In the genomic region with DNA sequence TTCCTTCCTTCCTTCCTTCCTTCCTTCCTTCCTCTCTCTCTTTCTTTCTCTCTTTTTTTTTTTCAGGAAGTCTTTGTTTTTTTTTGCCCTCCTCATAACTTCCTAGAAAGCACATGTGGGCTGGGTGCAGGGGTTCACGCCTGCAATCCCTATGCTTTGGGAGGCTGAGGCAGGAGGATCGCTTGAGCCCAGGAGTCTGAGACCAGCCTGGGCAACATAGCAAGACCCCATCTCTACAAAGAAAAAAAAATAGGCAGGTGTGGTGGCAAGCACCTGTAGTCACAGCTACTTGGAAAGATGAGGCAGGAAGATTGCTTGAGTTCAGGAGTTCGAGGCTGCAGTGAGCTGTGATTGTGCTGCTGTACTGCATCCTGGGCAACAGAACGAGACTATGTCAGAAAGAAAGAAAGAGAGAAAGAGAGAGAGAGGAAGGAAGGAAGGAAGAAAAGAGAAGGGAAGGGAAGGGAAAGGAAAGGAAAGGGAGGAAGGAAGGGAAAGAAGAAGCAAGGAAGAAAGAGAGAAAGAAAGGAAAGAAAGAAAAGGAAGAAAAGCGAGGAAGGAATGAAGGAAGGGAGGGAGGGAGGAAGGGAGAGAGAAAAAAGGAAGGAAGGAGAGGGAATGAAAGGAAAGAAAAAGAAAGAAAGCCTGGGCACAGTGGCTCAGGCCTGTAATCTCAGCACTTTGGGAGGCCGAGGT, we compare ENCODE assay signal across 35 cellular contexts.
"Had no signal": no experiment of that assay in that cellular context is flagged by ENCODE, and none has a peak within 500 bp of the region (broad histone marks: within the 10 kb centered on the region; RNA-seq: fewer than 3 reads in every experiment).

No MANE protein-coding gene starts in this region.

- H3K4me3 Mint-ChIP-seq: activated CD4-positive, alpha-beta memory T cell treated with anti-CD3 and anti-CD28 coated beads, Interleukin-2, amount 10 ng/mL, durations not matched to agents 7 days and 5 days; activated CD4-positive, alpha-beta T cell treated with anti-CD3 and anti-CD28 coated beads for 36 hours; activated CD4-positive, alpha-beta T cell treated with anti-CD3 and anti-CD28 coated beads, Interleukin-2, amount 10 ng/mL, durations not matched to agents 7 days and 5 days; activated CD8-positive, alpha-beta memory T cell treated with anti-CD3 and anti-CD28 coated beads, Interleukin-2, amount 10 ng/mL, durations not matched to agents 7 days and 5 days; activated CD8-positive, alpha-beta T cell treated with anti-CD3 and anti-CD28 coated beads, Interleukin-2, amount 10 ng/mL, durations not matched to agents 7 days and 5 days; activated naive CD4-positive, alpha-beta T cell treated with anti-CD3 and anti-CD28 coated beads for 36 hours; activated naive CD8-positive, alpha-beta T cell treated with anti-CD3 and anti-CD28 coated beads for 36 hours; activated T-cell treated with anti-CD3 and anti-CD28 coated beads, Interleukin-2, amount 50 U/mL, for 24 hours; T-cell; T-helper 2 cell treated with Interferon-gamma antibody and Interleukin-4, amounts not matched to agents 5 μg/mL and 100 μg/mL, for 36 hours had no signal

- H3K4me1 ChIP-seq: breast epithelium had no signal

- H3K27me3 Mint-ChIP-seq: activated CD4-positive, alpha-beta memory T cell treated with anti-CD3 and anti-CD28 coated beads, Interleukin-2, amount 10 ng/mL, durations not matched to agents 7 days and 5 days had no signal

- H3K36me3 ChIP-seq: adrenal gland, brain microvascular endothelial cell, breast epithelium had no signal

- ATAC-seq: activated CD4-positive, alpha-beta T cell treated with anti-CD3 and anti-CD28 coated beads for 36 hours; activated CD4-positive, CD25-positive, alpha-beta regulatory T cell treated with anti-CD3 and anti-CD28 coated beads, Interleukin-2, amount 50 U/mL, for 24 hours; activated CD8-positive, alpha-beta memory T cell treated with anti-CD3 and anti-CD28 coated beads, Interleukin-2, amount 10 ng/mL, durations not matched to agents 7 days and 5 days; activated CD8-positive, alpha-beta T cell treated with anti-CD3 and anti-CD28 coated beads, Interleukin-2, amount 10 ng/mL, durations not matched to agents 7 days and 5 days; activated naive CD4-positive, alpha-beta T cell treated with anti-CD3 and anti-CD28 coated beads, Interleukin-2, amount 50 U/mL, for 72 hours; body of pancreas; T-cell had no signal

- H3K27ac ChIP-seq: adrenal gland, body of pancreas, brain microvascular endothelial cell, breast epithelium, VCaP had no signal

- H3K36me3 Mint-ChIP-seq: activated CD8-positive, alpha-beta memory T cell treated with anti-CD3 and anti-CD28 coated beads, Interleukin-2, amount 10 ng/mL, durations not matched to agents 7 days and 5 days; activated naive CD4-positive, alpha-beta T cell treated with anti-CD3 and anti-CD28 coated beads, Interleukin-2, amount 50 U/mL, for 72 hours; activated naive CD8-positive, alpha-beta T cell treated with anti-CD3 and anti-CD28 coated beads for 36 hours; T-cell had no signal

- H3K9me3 Mint-ChIP-seq: activated CD4-positive, alpha-beta memory T cell treated with anti-CD3 and anti-CD28 coated beads, Interleukin-2, amount 10 ng/mL, durations not matched to agents 7 days and 5 days; activated CD4-positive, alpha-beta T cell treated with anti-CD3 and anti-CD28 coated beads, Interleukin-2, amount 10 ng/mL, durations not matched to agents 7 days and 5 days; activated naive CD4-positive, alpha-beta T cell treated with anti-CD3 and anti-CD28 coated beads for 36 hours; activated naive CD4-positive, alpha-beta T cell treated with anti-CD3 and anti-CD28 coated beads, Interleukin-2, amount 50 U/mL, for 72 hours; activated naive CD8-positive, alpha-beta T cell treated with anti-CD3 and anti-CD28 coated beads for 36 hours; activated T-cell treated with anti-CD3 and anti-CD28 coated beads, Interleukin-2, amount 50 U/mL, for 24 hours; T-cell; T-helper 2 cell treated with Interferon-gamma antibody and Interleukin-4, amounts not matched to agents 5 μg/mL and 100 μg/mL, for 36 hours had no signal

- FAIRE-seq: astrocyte, TTC549 had no signal

- H3K4me3 ChIP-seq: adrenal gland, body of pancreas, breast epithelium had no signal

- H3K9me3 ChIP-seq: adrenal gland, body of pancreas, breast epithelium had no signal

- H3K27me3 ChIP-seq: adrenal gland, body of pancreas, brain microvascular endothelial cell, breast epithelium had no signal

- H3K27ac Mint-ChIP-seq: activated CD4-positive, alpha-beta memory T cell treated with anti-CD3 and anti-CD28 coated beads, Interleukin-2, amount 10 ng/mL, durations not matched to agents 7 days and 5 days; activated CD4-positive, alpha-beta T cell treated with anti-CD3 and anti-CD28 coated beads for 36 hours; activated CD4-positive, alpha-beta T cell treated with anti-CD3 and anti-CD28 coated beads, Interleukin-2, amount 10 ng/mL, durations not matched to agents 7 days and 5 days; activated CD8-positive, alpha-beta memory T cell treated with anti-CD3 and anti-CD28 coated beads, Interleukin-2, amount 10 ng/mL, durations not matched to agents 7 days and 5 days; activated CD8-positive, alpha-beta T cell treated with anti-CD3 and anti-CD28 coated beads, Interleukin-2, amount 10 ng/mL, durations not matched to agents 7 days and 5 days; activated naive CD4-positive, alpha-beta T cell treated with anti-CD3 and anti-CD28 coated beads for 36 hours; activated naive CD4-positive, alpha-beta T cell treated with anti-CD3 and anti-CD28 coated beads, Interleukin-2, amount 50 U/mL, for 72 hours; activated naive CD8-positive, alpha-beta T cell treated with anti-CD3 and anti-CD28 coated beads for 36 hours; activated T-cell treated with anti-CD3 and anti-CD28 coated beads, Interleukin-2, amount 50 U/mL, for 24 hours; T-cell; T-helper 2 cell treated with Interferon-gamma antibody and Interleukin-4, amounts not matched to agents 5 μg/mL and 100 μg/mL, for 36 hours had no signal

- DNase-seq: activated CD4-positive, alpha-beta memory T cell treated with anti-CD3 and anti-CD28 coated beads, Interleukin-2, amount 10 ng/mL, durations not matched to agents 7 days and 5 days; activated CD4-positive, alpha-beta T cell treated with anti-CD3 and anti-CD28 coated beads for 1 hour; activated CD4-positive, alpha-beta T cell treated with anti-CD3 and anti-CD28 coated beads for 36 hours; activated CD4-positive, alpha-beta T cell treated with anti-CD3 and anti-CD28 coated beads for 48 hours; activated CD4-positive, alpha-beta T cell treated with anti-CD3 and anti-CD28 coated beads, Interleukin-2, amount 10 ng/mL, durations not matched to agents 7 days and 5 days; activated CD4-positive, alpha-beta T cell treated with anti-CD3 and anti-CD28 coated beads, Interleukin-2, amount 50 U/mL, for 48 hours; activated CD4-positive, CD25-positive, alpha-beta regulatory T cell; activated CD8-positive, alpha-beta memory T cell treated with anti-CD3 and anti-CD28 coated beads for 24 hours; activated CD8-positive, alpha-beta memory T cell treated with anti-CD3 and anti-CD28 coated beads, Interleukin-2, amount 10 ng/mL, durations not matched to agents 7 days and 5 days; activated CD8-positive, alpha-beta memory T cell treated with anti-CD3 and anti-CD28 coated beads, Interleukin-2, amount 50 U/mL, for 48 hours; activated CD8-positive, alpha-beta T cell treated with anti-CD3 and anti-CD28 coated beads, Interleukin-2, amount 10 ng/mL, durations not matched to agents 7 days and 5 days; activated effector memory CD4-positive, alpha-beta T cell treated with anti-CD3 and anti-CD28 coated beads, Interleukin-2, amount 50 U/mL, for 16 hours; activated gamma-delta T cell treated with Interleukin-2 at 50 U/mL for 16 hours; activated naive CD4-positive, alpha-beta T cell; activated naive CD4-positive, alpha-beta T cell treated with anti-CD3 and anti-CD28 coated beads for 36 hours; activated naive CD4-positive, alpha-beta T cell treated with anti-CD3 and anti-CD28 coated beads, Interleukin-2, amount 50 U/mL, for 16 hours; activated naive CD8-positive, alpha-beta T cell treated with anti-CD3 and anti-CD28 coated beads for 36 hours; activated T-cell treated with anti-CD3 and anti-CD28 coated beads, Interleukin-2, amount 50 U/mL, for 24 hours; activated T-cell treated with anti-CD3 and anti-CD28 coated beads, Interleukin-2, amount 50 U/mL, for 48 hours; adrenal gland; amniotic stem cell; aorta; body of pancreas; brain microvascular endothelial cell; central memory CD4-positive, alpha-beta T cell; T-cell; T-helper 2 cell; T-helper 9 cell had no signal

- H3K4me1 Mint-ChIP-seq: activated CD4-positive, alpha-beta T cell treated with anti-CD3 and anti-CD28 coated beads for 36 hours; activated CD4-positive, alpha-beta T cell treated with anti-CD3 and anti-CD28 coated beads, Interleukin-2, amount 10 ng/mL, durations not matched to agents 7 days and 5 days; T-cell had no signal
